17 cellular contexts compared by ENCODE assay signal in genomic region chr6:37027811-37028469, GRCh38. TPM values are rescaled to one million over a fixed set of nuclear protein-coding genes. Genes with fewer than 3 reads are reported as not detected.
A peak's percentile ranks its signal among the peaks of the same experiment; 100 is the strongest.
DNase-seq lines count a peak whose midpoint lies in the region; ATAC-seq and TF ChIP-seq lines count a peak whose summit lies in the region.
"Had no signal": no experiment of that assay in that cellular context is flagged by ENCODE, and none has a peak within 500 bp of the region (broad histone marks: within the 10 kb centered on the region; RNA-seq: fewer than 3 reads in every experiment).

No MANE protein-coding gene starts in this region.

- H3K4me2 ChIP-seq in trophoblast cell (ENCODE audit: low read length), result no peak overlapping the region
- H3K4me2 ChIP-seq: BLaER1 had no signal

- H3K9me3 ChIP-seq in trophoblast cell (ENCODE audit: insufficient read depth, low read depth, low read length), result peaks cover 2% of the 10 kb centered on the region

- no peak overlapping the region for H2BK5ac ChIP-seq in trophoblast cell (ENCODE audit: low read depth, low read length, poor library complexity)

- intact Hi-C loops in activated B cell treated with CpG ODN at 0.5 μM for 24 hours (cut with micrococcal nuclease), result loop anchor here (5.0 kb wide), 1 partner anchor 74 kb away; no protein-coding TSS in a partner anchor

- H2AFZ ChIP-seq in trophoblast cell (ENCODE audit: insufficient read depth, low read length, poor library complexity), result no peak overlapping the region

- ATAC-seq in activated B cell treated with CpG ODN at 0.5 μM for 24 hours (ENCODE audit: low read depth) (no peak), GM21515 (IDR thresholded peaks at IDR 0.05; ENCODE audit: unreplicated experiment) (no peak), GM21360 (IDR thresholded peaks at IDR 0.05; ENCODE audit: unreplicated experiment) (no peak)
- ATAC-seq: HCT116, PC-3 had no signal

- H3K4me3 ChIP-seq in GM12864 (ENCODE audit: low read depth, low read length) (no peak overlapping the region), trophoblast cell (ENCODE audit: low read depth, low read length) (no peak overlapping the region)
- H3K4me3 ChIP-seq: BLaER1, SK-N-MC had no signal

- no peaks in the 10 kb centered on the region for H3K79me2 ChIP-seq in trophoblast cell (ENCODE audit: control insufficient read depth, insufficient read depth, low read length, poor library complexity)

- no peak overlapping the region for H3K23ac ChIP-seq in trophoblast cell (ENCODE audit: low read length)

- no peaks in the 10 kb centered on the region for H3K4me1 ChIP-seq in trophoblast cell (ENCODE audit: control insufficient read depth in 1 of 2, insufficient read depth in 2 of 2, low read length in 2 of 2)
- H3K4me1 ChIP-seq: BLaER1 had no signal

- H2AK5ac ChIP-seq in trophoblast cell (ENCODE audit: low read length), result no peak overlapping the region

- no peak overlapping the region for H3K27ac ChIP-seq in trophoblast cell (ENCODE audit: low read depth, low read length)
- H3K27ac ChIP-seq: 22Rv1, BLaER1, SK-N-MC had no signal

- H3K27me3 Mint-ChIP-seq in T-helper 1 cell treated with Interleukin-12 subunit alpha and Interleukin-12 subunit beta and Interleukin-4 antibody, amounts not matched to agents 30 μg/mL and 1 μg/mL, for 36 hours (ENCODE audit: low read depth), result no peaks in the 10 kb centered on the region
- H3K27me3 Mint-ChIP-seq in activated B cell treated with CpG ODN at 0.5 μM for 24 hours, result no peaks in the 10 kb centered on the region

- H3K4me1 Mint-ChIP-seq in T-helper 1 cell treated with Interleukin-12 subunit alpha and Interleukin-12 subunit beta and Interleukin-4 antibody, amounts not matched to agents 30 μg/mL and 1 μg/mL, for 36 hours (ENCODE audit: low read depth), result peaks cover 50% of the 10 kb centered on the region
- H3K4me1 Mint-ChIP-seq in activated B cell treated with CpG ODN at 0.5 μM for 24 hours, result peaks cover 38% of the 10 kb centered on the region

- H4K12ac ChIP-seq in trophoblast cell (ENCODE audit: low read depth, low read length), result peak overlapping the region; percentile 39

- H4K8ac ChIP-seq in trophoblast cell (ENCODE audit: low read depth, low read length), result no peak overlapping the region

- H2BK120ac ChIP-seq in trophoblast cell (ENCODE audit: insufficient read depth, low read length, poor library complexity), result no peak overlapping the region

- H3K36me3 Mint-ChIP-seq in T-helper 1 cell treated with Interleukin-12 subunit alpha and Interleukin-12 subunit beta and Interleukin-4 antibody, amounts not matched to agents 30 μg/mL and 1 μg/mL, for 36 hours (ENCODE audit: low read depth), result peaks cover 11% of the 10 kb centered on the region
- H3K36me3 Mint-ChIP-seq in activated B cell treated with CpG ODN at 0.5 μM for 24 hours (ENCODE audit: low read depth), result peaks cover 91% of the 10 kb centered on the region

- no peak overlapping the region for H3K4ac ChIP-seq in trophoblast cell (ENCODE audit: low read depth, low read length)

- no peak overlapping the region for H2BK12ac ChIP-seq in trophoblast cell (ENCODE audit: low read length)

- no peaks in the 10 kb centered on the region for H3K79me1 ChIP-seq in trophoblast cell (ENCODE audit: low read length)

- POLR2A ChIA-PET in activated B cell treated with CpG ODN at 0.5 μM for 24 hours (lab: Charles Lee), result interaction anchor here (0.6 to 24.7 kb wide), 11 partner anchors 9 to 182 kb away, joined by 3 to 519 read pairs (median 6); partner anchors contain the start of genes FGD2, MTCH1 and PIM1

- TF ChIP-seq CTCF in GM12864 (IDR thresholded peaks at IDR 0.05; ENCODE audit: low read depth, low read length, missing control alignments) (peak; percentile 14), activated B cell treated with CpG ODN at 0.5 μM for 24 hours (IDR thresholded peaks at IDR 0.05) (no peak)

- WGBS in trophoblast cell (ENCODE audit: extremely low coverage, insufficient coverage, insufficient read length), result no CpG with 5 or more reads among the region's 17 CpGs

- no peak overlapping the region for H3K14ac ChIP-seq in trophoblast cell (ENCODE audit: low read length)

- H3K9ac ChIP-seq in trophoblast cell (ENCODE audit: low read length), result no peak overlapping the region
- H3K9ac ChIP-seq: BLaER1 had no signal

- H3K18ac ChIP-seq in trophoblast cell (ENCODE audit: low read length), result no peak overlapping the region

- H4K91ac ChIP-seq in trophoblast cell (ENCODE audit: low read depth, low read length), result no peak overlapping the region

- no peak for DNase-seq in T-helper 1 cell
- DNase-seq in GM12864 (ENCODE audit: low read depth), result no peak
- DNase-seq in activated B cell treated with CpG ODN at 0.5 μM for 24 hours, result no peak
- DNase-seq in trophoblast cell, result no peak
- no peak for DNase-seq in middle frontal gyrus (ENCODE audit: extremely low spot score, low spot score)
- DNase-seq: DMS 273 treated with DMSO at 0.1 percent for 48 hours, NCI-H1694, NCI-H2107, NCI-H69, PC-3 had no signal

- H3K27me3 ChIP-seq in trophoblast cell (ENCODE audit: insufficient read depth, low read length), result no peaks in the 10 kb centered on the region
- H3K27me3 ChIP-seq: BLaER1 had no signal

- H3K36me3 ChIP-seq in trophoblast cell (ENCODE audit: control insufficient read depth in 1 of 2, insufficient read depth in 2 of 2, low read length in 2 of 2), result no peaks in the 10 kb centered on the region
- H3K36me3 ChIP-seq: BLaER1 had no signal

- H3K4me3 Mint-ChIP-seq in T-helper 1 cell treated with Interleukin-12 subunit alpha and Interleukin-12 subunit beta and Interleukin-4 antibody, amounts not matched to agents 30 μg/mL and 1 μg/mL, for 36 hours, result no peak overlapping the region
- H3K4me3 Mint-ChIP-seq in activated B cell treated with CpG ODN at 0.5 μM for 24 hours, result no peak overlapping the region

- H3K27ac Mint-ChIP-seq in T-helper 1 cell treated with Interleukin-12 subunit alpha and Interleukin-12 subunit beta and Interleukin-4 antibody, amounts not matched to agents 30 μg/mL and 1 μg/mL, for 36 hours, result peak overlapping the region; percentile 65
- peak overlapping the region; percentile 80 for H3K27ac Mint-ChIP-seq in activated B cell treated with CpG ODN at 0.5 μM for 24 hours

- H3K9me3 Mint-ChIP-seq in T-helper 1 cell treated with Interleukin-12 subunit alpha and Interleukin-12 subunit beta and Interleukin-4 antibody, amounts not matched to agents 30 μg/mL and 1 μg/mL, for 36 hours, result peaks cover 5% of the 10 kb centered on the region
- peaks cover 5% of the 10 kb centered on the region for H3K9me3 Mint-ChIP-seq in activated B cell treated with CpG ODN at 0.5 μM for 24 hours

- CTCF ChIA-PET in activated B cell treated with CpG ODN at 0.5 μM for 24 hours (lab: Charles Lee), result interaction anchor here (0.6 to 9.5 kb wide), 8 partner anchors 10 to 180 kb away, joined by 3 to 113 read pairs (median 10); partner anchors contain the start of genes C6orf89 and PIM1

RNA-seq across cellular contexts. Expression of gene FGD2, which starts 22.5 kb away (rescaled TPM):
- 362 and 435 TPM in 2 replicates for total RNA-seq in activated B cell treated with CpG ODN at 0.5 μM for 24 hours
- not detected in 2 replicates for polyA plus RNA-seq in trophoblast cell (2013)

RNA-seq across cellular contexts. Expression of gene MTCH1, which starts 41.9 kb away (rescaled TPM):
- total RNA-seq in activated B cell treated with CpG ODN at 0.5 μM for 24 hours, result 128 and 133 TPM in 2 replicates
- polyA plus RNA-seq in trophoblast cell (2013), result 96.9 and 97.4 TPM in 2 replicates
